In the genomic region with DNA sequence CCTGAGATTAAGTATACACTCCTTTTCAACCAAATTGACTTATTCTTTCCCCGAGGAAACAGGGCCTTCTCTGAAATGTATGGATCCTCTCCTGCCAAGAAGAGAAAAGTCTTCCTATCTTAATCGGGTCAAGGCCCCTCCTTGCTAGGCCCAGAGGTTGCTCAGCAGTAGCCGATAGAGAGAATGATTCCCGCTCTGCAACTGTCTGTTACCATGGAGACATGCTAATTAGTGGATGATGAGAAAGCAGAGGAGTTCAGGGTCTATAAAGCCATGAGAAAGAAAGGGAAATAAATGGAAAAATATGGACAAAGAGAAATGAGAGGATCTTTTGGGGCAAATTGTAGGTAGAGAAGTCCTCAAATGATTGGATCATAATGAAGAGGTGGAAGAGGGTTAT, we compare ENCODE assay signal across 1 cellular context.
TF ChIP-seq lines count a peak whose summit lies in the region.

No MANE protein-coding gene starts in this region.

TF ChIP-seq in GM23338, 12 proteins besides CTCF, POLR2A, EP300 and RAD21 (continued from another document):
- TF ChIP-seq REST (IDR thresholded peaks at IDR 0.05; ENCODE audit: unreplicated experiment) (no peak), STAT1 (IDR thresholded peaks at IDR 0.05; ENCODE audit: unreplicated experiment) (no peak), ZNF462 (CRISPR knock-in tag; IDR thresholded peaks at IDR 0.05) (no peak), ZNF331 (CRISPR knock-in tag; IDR thresholded peaks at IDR 0.05; ENCODE audit: low read depth) (no peak), JUNB (IDR thresholded peaks at IDR 0.05; ENCODE audit: unreplicated experiment) (no peak), NANOG (IDR thresholded peaks at IDR 0.05; ENCODE audit: borderline replicate concordance) (no peak), EZH2phosphoT487 (IDR thresholded peaks at IDR 0.05; ENCODE audit: unreplicated experiment) (no peak), ZNF114 (CRISPR knock-in tag; IDR thresholded peaks at IDR 0.05) (no peak), EZH2 (IDR thresholded peaks at IDR 0.05; ENCODE audit: low read depth, unreplicated experiment) (no peak), POLR2AphosphoS5 (IDR thresholded peaks at IDR 0.05; ENCODE audit: low read depth) (no peak)
